11 cellular contexts compared by ENCODE assay signal in genomic region chr1:154736840-154737239, GRCh38.
DNase-seq lines count a peak whose midpoint lies in the region; ATAC-seq and TF ChIP-seq lines count a peak whose summit lies in the region.
"Had no signal": no experiment of that assay in that cellular context is flagged by ENCODE, and none has a peak within 500 bp of the region (broad histone marks: within the 10 kb centered on the region; RNA-seq: fewer than 3 reads in every experiment).

No MANE protein-coding gene starts in this region.

- CTCF ChIA-PET in naive thymus-derived CD4-positive, alpha-beta T cell (lab: Charles Lee) = no interaction called here

- no peak overlapping the region for H2AK5ac ChIP-seq in mesendoderm (ENCODE audit: low read length)

- H3K9ac ChIP-seq in BLaER1 treated with 17β-estradiol and CSF1 and Interleukin-3, amounts not matched to agents 10 nM and 100 nM = no peak overlapping the region
- no peak overlapping the region for H3K9ac ChIP-seq in mesendoderm (ENCODE audit: low read length)

- no peaks in the 10 kb centered on the region for H3K79me1 ChIP-seq in mesendoderm (ENCODE audit: low read length)

- H3K27ac ChIP-seq in BLaER1 treated with 17β-estradiol and CSF1 and Interleukin-3, amounts not matched to agents 10 nM and 100 nM = peak overlapping the region in 1 of 11 experiments; percentile 43; a peak in 1 of 22 replicates
- H3K27ac ChIP-seq in KOPT-K1 (ENCODE audit: low read depth, low read length, poor library complexity, severe bottlenecking) (peak overlapping the region; percentile 47), mesendoderm (ENCODE audit: low read depth, low read length) (no peak overlapping the region), testis (no peak overlapping the region)
- no peak overlapping the region for H3K27ac ChIP-seq in naive thymus-derived CD4-positive, alpha-beta T cell (ENCODE audit: low read depth, low read length)

- no peak overlapping the region for H2BK120ac ChIP-seq in mesendoderm (ENCODE audit: low read depth, low read length)

- peaks cover 57% of the 10 kb centered on the region for H3K4me1 Mint-ChIP-seq in activated T-cell treated with anti-CD3 and anti-CD28 coated beads, Interleukin-2, amount 50 U/mL, for 72 hours (ENCODE audit: low read depth)
- H3K4me1 Mint-ChIP-seq in naive thymus-derived CD4-positive, alpha-beta T cell = peaks cover 0 to 50% (median 2%) of the 10 kb centered on the region in 7 donors

- peak; percentile 62 to 74 for DNase-seq in activated T-cell treated with anti-CD3 and anti-CD28 coated beads, Interleukin-2, amount 50 U/mL, for 72 hours
- peak in 1 of 9 donors; percentile 64 for DNase-seq in naive thymus-derived CD4-positive, alpha-beta T cell
- no peak for DNase-seq in mesendoderm
- no peak for DNase-seq in HAP-1 (ENCODE audit: low spot score in 2 of 2)
- no peak for DNase-seq in testis
- DNase-seq: effector memory CD4-positive, alpha-beta T cell; H9 had no signal

- POLR2A ChIA-PET in naive thymus-derived CD4-positive, alpha-beta T cell (lab: Charles Lee) = no interaction called here

- H3K36me3 Mint-ChIP-seq in activated T-cell treated with anti-CD3 and anti-CD28 coated beads, Interleukin-2, amount 50 U/mL, for 72 hours (ENCODE audit: insufficient read depth in 2 of 2) = peaks cover 2 to 4% of the 10 kb centered on the region in 2 donors
- H3K36me3 Mint-ChIP-seq in naive thymus-derived CD4-positive, alpha-beta T cell = peaks cover 0 to 8% (median 0%) of the 10 kb centered on the region in 5 donors
- H3K36me3 Mint-ChIP-seq: memory B cell had no signal

- H4K5ac ChIP-seq in mesendoderm (ENCODE audit: low read length) = no peak overlapping the region

- H3K36me3 ChIP-seq in BLaER1 treated with 17β-estradiol and CSF1 and Interleukin-3, amounts not matched to agents 10 nM and 100 nM = no peaks in the 10 kb centered on the region
- H3K36me3 ChIP-seq in KOPT-K1 (ENCODE audit: insufficient read depth, low read length) (no peaks in the 10 kb centered on the region), mesendoderm (ENCODE audit: control insufficient read depth, insufficient read depth, low read length) (no peaks in the 10 kb centered on the region), HAP-1 (replicated peaks) (no peaks in the 10 kb centered on the region), testis (ENCODE audit: low read depth, missing control alignments) (no peaks in the 10 kb centered on the region)
- no peaks in the 10 kb centered on the region for H3K36me3 ChIP-seq in naive thymus-derived CD4-positive, alpha-beta T cell (ENCODE audit: control insufficient read depth in 2 of 3, insufficient read depth in 3 of 3, low read length in 3 of 3)

- peaks cover 36 to 63% (median 55%) of the 10 kb centered on the region in 10 experiments for H3K4me1 ChIP-seq in BLaER1 treated with 17β-estradiol and CSF1 and Interleukin-3, amounts not matched to agents 10 nM and 100 nM
- H3K4me1 ChIP-seq in naive thymus-derived CD4-positive, alpha-beta T cell (ENCODE audit: control insufficient read depth in 2 of 2, insufficient read depth in 2 of 2, low read length in 2 of 2) = no peaks in the 10 kb centered on the region
- H3K4me1 ChIP-seq in mesendoderm (ENCODE audit: control insufficient read depth, low read depth, low read length) (no peaks in the 10 kb centered on the region), HAP-1 (peaks cover 2% of the 10 kb centered on the region; the same call in 1 of the 2 replicates), testis (no peaks in the 10 kb centered on the region)

- WGBS in mesendoderm (ENCODE audit: extremely low coverage, insufficient coverage, low lambda C conversion rate) = no CpG with 5 or more reads among the region's 6 CpGs
- WGBS in testis, 2 donors = 58 to 66% methylated on average over 6 of the region's 6 CpGs

- H3K56ac ChIP-seq in mesendoderm (ENCODE audit: low read length) = no peak overlapping the region

- peaks cover 0 to 13% (median 0%) of the 10 kb centered on the region in 11 experiments; a peak in 3 of 22 replicates for H3K9me3 ChIP-seq in BLaER1 treated with 17β-estradiol and CSF1 and Interleukin-3, amounts not matched to agents 10 nM and 100 nM (replicated peaks in 1 of 11)
- H3K9me3 ChIP-seq in KOPT-K1 (ENCODE audit: insufficient read depth, low read length, poor library complexity, severe bottlenecking) (peaks cover 7% of the 10 kb centered on the region), HAP-1 (peaks cover 13% of the 10 kb centered on the region), testis (no peaks in the 10 kb centered on the region)
- no peaks in the 10 kb centered on the region for H3K9me3 ChIP-seq in naive thymus-derived CD4-positive, alpha-beta T cell (ENCODE audit: control insufficient read depth in 2 of 3, low read length in 3 of 3)

- H4K20me1 ChIP-seq in BLaER1 treated with 17β-estradiol and CSF1 and Interleukin-3, amounts not matched to agents 10 nM and 100 nM = no peaks in the 10 kb centered on the region

- H2BK5ac ChIP-seq in mesendoderm (ENCODE audit: low read length) = no peak overlapping the region

- no peak overlapping the region for H4K8ac ChIP-seq in mesendoderm (ENCODE audit: low read depth, low read length)

- peak overlapping the region; percentile 64 for H3K4me3 Mint-ChIP-seq in activated T-cell treated with anti-CD3 and anti-CD28 coated beads, Interleukin-2, amount 50 U/mL, for 72 hours
- H3K4me3 Mint-ChIP-seq in naive thymus-derived CD4-positive, alpha-beta T cell = peak overlapping the region in 1 of 10 donors; percentile 60
- H3K4me3 Mint-ChIP-seq: H9, memory B cell had no signal

- H3K4me3 ChIP-seq in BLaER1 treated with 17β-estradiol and CSF1 and Interleukin-3, amounts not matched to agents 10 nM and 100 nM = no peak overlapping the region
- no peak overlapping the region for H3K4me3 ChIP-seq in naive thymus-derived CD4-positive, alpha-beta T cell (ENCODE audit: low read length)
- H3K4me3 ChIP-seq in mesendoderm (ENCODE audit: low read length) (no peak overlapping the region), HAP-1 (no peak overlapping the region), testis (no peak overlapping the region)

- no peaks in the 10 kb centered on the region for H3K27me3 ChIP-seq in BLaER1 treated with 17β-estradiol and CSF1 and Interleukin-3, amounts not matched to agents 10 nM and 100 nM
- H3K27me3 ChIP-seq in naive thymus-derived CD4-positive, alpha-beta T cell (ENCODE audit: control insufficient read depth in 2 of 2, insufficient read depth in 2 of 2, low read length in 2 of 2) = no peaks in the 10 kb centered on the region
- H3K27me3 ChIP-seq in mesendoderm (ENCODE audit: insufficient read depth, low read length, poor library complexity) (no peaks in the 10 kb centered on the region), HAP-1 (ENCODE audit: low read depth) (peaks cover 8% of the 10 kb centered on the region), testis (no peaks in the 10 kb centered on the region)

- H2BK15ac ChIP-seq in mesendoderm (replicated peaks; ENCODE audit: low read depth) = no peak overlapping the region

- peak overlapping the region in 7 of 11 experiments; percentile 1 to 77 (median 39); a peak in 12 of 22 replicates for H3K4me2 ChIP-seq in BLaER1 treated with 17β-estradiol and CSF1 and Interleukin-3, amounts not matched to agents 10 nM and 100 nM
- H3K4me2 ChIP-seq in mesendoderm (ENCODE audit: low read length) = no peak overlapping the region

- TF ChIP-seq CTCF in testis (IDR thresholded peaks at IDR 0.05) = no peak

- no peak overlapping the region for H3K4ac ChIP-seq in mesendoderm (ENCODE audit: low read depth, low read length)

- H3K23ac ChIP-seq in mesendoderm (ENCODE audit: low read length) = no peak overlapping the region

- no peaks in the 10 kb centered on the region for H3K9me3 Mint-ChIP-seq in activated T-cell treated with anti-CD3 and anti-CD28 coated beads, Interleukin-2, amount 50 U/mL, for 72 hours
- H3K9me3 Mint-ChIP-seq in naive thymus-derived CD4-positive, alpha-beta T cell = peaks cover 0 to 6% (median 0%) of the 10 kb centered on the region in 11 donors
- H3K9me3 Mint-ChIP-seq: memory B cell had no signal

- H3K27me3 Mint-ChIP-seq in activated T-cell treated with anti-CD3 and anti-CD28 coated beads, Interleukin-2, amount 50 U/mL, for 72 hours (ENCODE audit: low read depth) = peaks cover 5% of the 10 kb centered on the region
- peaks cover 0 to 34% (median 5%) of the 10 kb centered on the region in 5 donors for H3K27me3 Mint-ChIP-seq in naive thymus-derived CD4-positive, alpha-beta T cell

- peak overlapping the region; percentile 1 for H3K27ac Mint-ChIP-seq in activated T-cell treated with anti-CD3 and anti-CD28 coated beads, Interleukin-2, amount 50 U/mL, for 72 hours
- peak overlapping the region in 2 of 9 donors; percentile 27 to 82 for H3K27ac Mint-ChIP-seq in naive thymus-derived CD4-positive, alpha-beta T cell
- H3K27ac Mint-ChIP-seq: memory B cell had no signal

- H3K18ac ChIP-seq in mesendoderm (ENCODE audit: low read length) = no peak overlapping the region

- ATAC-seq in activated T-cell treated with anti-CD3 and anti-CD28 coated beads, Interleukin-2, amount 50 U/mL, for 72 hours (replicated peaks in 1 of 2) = peak; percentile 98
- ATAC-seq in naive thymus-derived CD4-positive, alpha-beta T cell = peak; percentile 70
- no peak for ATAC-seq in GM21381 (IDR thresholded peaks at IDR 0.05; ENCODE audit: unreplicated experiment)

- no peak for TF ChIP-seq POLR2A in testis (IDR thresholded peaks at IDR 0.05)

- intact Hi-C loops in naive thymus-derived CD4-positive, alpha-beta T cell (cut with micrococcal nuclease) = no loop called here
- intact Hi-C loops in testis (cut with DNase I; ENCODE audit: low total_unique reads) = no loop called here

- in situ Hi-C loops in HAP-1 (cut with MboI; ENCODE audit: low sequenced_read_pairs) = no loop called here

- no peaks in the 10 kb centered on the region for H3K79me2 ChIP-seq in mesendoderm (ENCODE audit: control insufficient read depth, insufficient read depth, low read length)

Comparison
In these comparisons a context has a peak if more than half of its experiments do, and no peak if none do; other contexts are left out.
1. DNase-seq: peak in activated T-cell treated with anti-CD3 and anti-CD28 coated beads, Interleukin-2, amount 50 U/mL, for 72 hours (2 of 2); none in mesendoderm (single experiment), HAP-1 (0 of 2) and testis (single experiment).